In genomic region chr6:156396068-156396771, GRCh38 we compare ENCODE assay signal across 10 cellular contexts.
DNase-seq lines count a peak whose midpoint lies in the region; ATAC-seq and FAIRE-seq lines count a peak whose summit lies in the region.
"Had no signal": no experiment of that assay in that cellular context is flagged by ENCODE, and none has a peak within 500 bp of the region (broad histone marks: within the 10 kb centered on the region; RNA-seq: fewer than 3 reads in every experiment).

No MANE protein-coding gene starts in this region.

- peaks cover 15% of the 10 kb centered on the region for H3K4me1 Mint-ChIP-seq in activated naive CD8-positive, alpha-beta T cell treated with anti-CD3 and anti-CD28 coated beads, Interleukin-2, amount 10 ng/mL, durations not matched to agents 7 days and 5 days

- no peaks in the 10 kb centered on the region for H3K36me3 Mint-ChIP-seq in activated naive CD8-positive, alpha-beta T cell treated with anti-CD3 and anti-CD28 coated beads, Interleukin-2, amount 10 ng/mL, durations not matched to agents 7 days and 5 days

- H3K27ac Mint-ChIP-seq in activated naive CD8-positive, alpha-beta T cell treated with anti-CD3 and anti-CD28 coated beads, Interleukin-2, amount 10 ng/mL, durations not matched to agents 7 days and 5 days, result peak overlapping the region; percentile 43

- H3K4me3 Mint-ChIP-seq in activated naive CD8-positive, alpha-beta T cell treated with anti-CD3 and anti-CD28 coated beads, Interleukin-2, amount 10 ng/mL, durations not matched to agents 7 days and 5 days, result peak overlapping the region; percentile 62

- POLR2A ChIA-PET in activated naive CD8-positive, alpha-beta T cell treated with anti-CD3 and anti-CD28 coated beads, Interleukin-2, amount 10 ng/mL, durations not matched to agents 7 days and 5 days (lab: Charles Lee), result no interaction called here

- H3K27me3 Mint-ChIP-seq in activated naive CD8-positive, alpha-beta T cell treated with anti-CD3 and anti-CD28 coated beads, Interleukin-2, amount 10 ng/mL, durations not matched to agents 7 days and 5 days, result peaks cover 70% of the 10 kb centered on the region

- FAIRE-seq in urothelium cell line (lab: Jason Lieb, UNC), result no peak
- FAIRE-seq: astrocyte had no signal

- ATAC-seq in GM19328 (IDR thresholded peaks at IDR 0.05; ENCODE audit: unreplicated experiment) (peak; percentile 52), HG03139 (IDR thresholded peaks at IDR 0.05; ENCODE audit: unreplicated experiment) (peak; percentile 52)
- ATAC-seq in activated naive CD8-positive, alpha-beta T cell treated with anti-CD3 and anti-CD28 coated beads, Interleukin-2, amount 10 ng/mL, durations not matched to agents 7 days and 5 days (ENCODE audit: low read depth), result peak; percentile 63

- H3K9me3 Mint-ChIP-seq in activated naive CD8-positive, alpha-beta T cell treated with anti-CD3 and anti-CD28 coated beads, Interleukin-2, amount 10 ng/mL, durations not matched to agents 7 days and 5 days, result no peaks in the 10 kb centered on the region

- peak; percentile 9 for DNase-seq in CD1c-positive myeloid dendritic cell (ENCODE audit: extremely low spot score)
- DNase-seq in activated naive CD8-positive, alpha-beta T cell treated with anti-CD3 and anti-CD28 coated beads, Interleukin-2, amount 10 ng/mL, durations not matched to agents 7 days and 5 days, result no peak
- no peak for DNase-seq in ecto neural progenitor cell (ENCODE audit: low spot score)
- DNase-seq in globus pallidus (ENCODE audit: low spot score), result no peak
- DNase-seq in retina, result no peak
- DNase-seq in urothelium cell line (ENCODE audit: low spot score), result no peak
- DNase-seq: NCI-H2171 had no signal
